In the genomic region with DNA sequence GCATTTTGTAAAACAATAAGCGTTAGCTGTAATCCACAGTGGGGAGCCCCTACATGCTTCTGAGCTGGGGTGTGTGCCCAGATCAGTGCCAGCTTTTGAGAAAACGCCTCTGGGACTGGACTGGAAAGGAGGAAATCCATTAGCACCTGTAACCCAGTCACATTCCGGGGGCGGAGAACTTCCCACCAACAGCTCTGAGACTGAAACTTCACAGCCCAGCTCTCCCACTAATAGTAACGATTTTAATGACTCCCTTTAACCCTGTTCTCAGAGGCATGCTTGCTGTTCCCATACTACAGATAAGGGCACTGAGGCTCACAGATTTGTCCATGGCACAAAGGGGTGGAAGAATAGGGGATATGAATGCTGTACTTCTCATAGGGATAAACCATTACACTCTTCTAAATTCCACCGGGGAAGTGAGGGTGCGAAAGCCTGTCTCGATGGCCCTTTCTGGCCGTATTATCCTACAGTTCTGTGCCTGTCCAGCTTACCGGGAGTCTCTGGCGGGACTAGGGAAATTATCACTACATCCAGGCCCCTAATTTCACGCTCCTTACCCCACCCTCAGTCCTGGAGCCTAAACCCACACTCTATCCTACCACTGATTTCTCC, we compare ENCODE assay signal across 1 cellular context.
TF ChIP-seq lines count a peak whose summit lies in the region.

No MANE protein-coding gene starts in this region.

TF ChIP-seq in GM23338, 12 proteins besides CTCF, POLR2A, EP300 and RAD21 (continued from another document):
- TF ChIP-seq REST (IDR thresholded peaks at IDR 0.05; ENCODE audit: unreplicated experiment): no peak
- no peak for TF ChIP-seq ETS1 (IDR thresholded peaks at IDR 0.05)
- TF ChIP-seq EZH2 (IDR thresholded peaks at IDR 0.05; ENCODE audit: low read depth, unreplicated experiment): no peak
- TF ChIP-seq STAT1 (IDR thresholded peaks at IDR 0.05; ENCODE audit: unreplicated experiment): no peak
- no peak for TF ChIP-seq CREB1 (CRISPR knock-in tag; IDR thresholded peaks at IDR 0.05; ENCODE audit: low read depth)
- no peak for TF ChIP-seq JUNB (IDR thresholded peaks at IDR 0.05; ENCODE audit: unreplicated experiment)
- no peak for TF ChIP-seq NANOG (IDR thresholded peaks at IDR 0.05; ENCODE audit: borderline replicate concordance)
- TF ChIP-seq EZH2phosphoT487 (IDR thresholded peaks at IDR 0.05; ENCODE audit: unreplicated experiment): no peak
- TF ChIP-seq, protein P1, sequence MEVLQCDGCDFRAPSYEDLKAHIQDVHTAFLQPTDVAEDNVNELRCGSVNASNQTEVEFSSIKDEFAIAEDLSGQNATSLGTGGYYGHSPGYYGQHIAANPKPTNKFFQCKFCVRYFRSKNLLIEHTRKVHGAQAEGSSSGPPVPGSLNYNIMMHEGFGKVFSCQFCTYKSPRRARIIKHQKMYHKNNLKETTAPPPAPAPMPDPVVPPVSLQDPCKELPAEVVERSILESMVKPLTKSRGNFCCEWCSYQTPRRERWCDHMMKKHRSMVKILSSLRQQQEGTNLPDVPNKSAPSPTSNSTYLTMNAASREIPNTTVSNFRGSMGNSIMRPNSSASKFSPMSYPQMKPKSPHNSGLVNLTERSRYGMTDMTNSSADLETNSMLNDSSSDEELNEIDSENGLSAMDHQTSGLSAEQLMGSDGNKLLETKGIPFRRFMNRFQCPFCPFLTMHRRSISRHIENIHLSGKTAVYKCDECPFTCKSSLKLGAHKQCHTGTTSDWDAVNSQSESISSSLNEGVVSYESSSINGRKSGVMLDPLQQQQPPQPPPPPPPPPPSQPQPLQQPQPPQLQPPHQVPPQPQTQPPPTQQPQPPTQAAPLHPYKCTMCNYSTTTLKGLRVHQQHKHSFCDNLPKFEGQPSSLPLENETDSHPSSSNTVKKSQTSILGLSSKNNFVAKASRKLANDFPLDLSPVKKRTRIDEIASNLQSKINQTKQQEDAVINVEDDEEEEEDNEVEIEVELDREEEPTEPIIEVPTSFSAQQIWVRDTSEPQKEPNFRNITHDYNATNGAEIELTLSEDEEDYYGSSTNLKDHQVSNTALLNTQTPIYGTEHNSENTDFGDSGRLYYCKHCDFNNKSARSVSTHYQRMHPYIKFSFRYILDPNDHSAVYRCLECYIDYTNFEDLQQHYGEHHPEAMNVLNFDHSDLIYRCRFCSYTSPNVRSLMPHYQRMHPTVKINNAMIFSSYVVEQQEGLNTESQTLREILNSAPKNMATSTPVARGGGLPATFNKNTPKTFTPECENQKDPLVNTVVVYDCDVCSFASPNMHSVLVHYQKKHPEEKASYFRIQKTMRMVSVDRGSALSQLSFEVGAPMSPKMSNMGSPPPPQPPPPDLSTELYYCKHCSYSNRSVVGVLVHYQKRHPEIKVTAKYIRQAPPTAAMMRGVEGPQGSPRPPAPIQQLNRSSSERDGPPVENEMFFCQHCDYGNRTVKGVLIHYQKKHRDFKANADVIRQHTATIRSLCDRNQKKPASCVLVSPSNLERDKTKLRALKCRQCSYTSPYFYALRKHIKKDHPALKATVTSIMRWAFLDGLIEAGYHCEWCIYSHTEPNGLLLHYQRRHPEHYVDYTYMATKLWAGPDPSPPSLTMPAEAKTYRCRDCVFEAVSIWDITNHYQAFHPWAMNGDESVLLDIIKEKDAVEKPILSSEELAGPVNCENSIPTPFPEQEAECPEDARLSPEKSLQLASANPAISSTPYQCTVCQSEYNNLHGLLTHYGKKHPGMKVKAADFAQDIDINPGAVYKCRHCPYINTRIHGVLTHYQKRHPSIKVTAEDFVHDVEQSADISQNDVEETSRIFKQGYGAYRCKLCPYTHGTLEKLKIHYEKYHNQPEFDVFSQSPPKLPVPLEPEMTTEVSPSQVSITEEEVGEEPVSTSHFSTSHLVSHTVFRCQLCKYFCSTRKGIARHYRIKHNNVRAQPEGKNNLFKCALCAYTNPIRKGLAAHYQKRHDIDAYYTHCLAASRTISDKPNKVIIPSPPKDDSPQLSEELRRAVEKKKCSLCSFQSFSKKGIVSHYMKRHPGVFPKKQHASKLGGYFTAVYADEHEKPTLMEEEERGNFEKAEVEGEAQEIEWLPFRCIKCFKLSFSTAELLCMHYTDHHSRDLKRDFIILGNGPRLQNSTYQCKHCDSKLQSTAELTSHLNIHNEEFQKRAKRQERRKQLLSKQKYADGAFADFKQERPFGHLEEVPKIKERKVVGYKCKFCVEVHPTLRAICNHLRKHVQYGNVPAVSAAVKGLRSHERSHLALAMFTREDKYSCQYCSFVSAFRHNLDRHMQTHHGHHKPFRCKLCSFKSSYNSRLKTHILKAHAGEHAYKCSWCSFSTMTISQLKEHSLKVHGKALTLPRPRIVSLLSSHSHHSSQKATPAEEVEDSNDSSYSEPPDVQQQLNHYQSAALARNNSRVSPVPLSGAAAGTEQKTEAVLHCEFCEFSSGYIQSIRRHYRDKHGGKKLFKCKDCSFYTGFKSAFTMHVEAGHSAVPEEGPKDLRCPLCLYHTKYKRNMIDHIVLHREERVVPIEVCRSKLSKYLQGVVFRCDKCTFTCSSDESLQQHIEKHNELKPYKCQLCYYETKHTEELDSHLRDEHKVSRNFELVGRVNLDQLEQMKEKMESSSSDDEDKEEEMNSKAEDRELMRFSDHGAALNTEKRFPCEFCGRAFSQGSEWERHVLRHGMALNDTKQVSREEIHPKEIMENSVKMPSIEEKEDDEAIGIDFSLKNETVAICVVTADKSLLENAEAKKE (CRISPR knock-in tag; IDR thresholded peaks at IDR 0.05): no peak
